In the genomic region with DNA sequence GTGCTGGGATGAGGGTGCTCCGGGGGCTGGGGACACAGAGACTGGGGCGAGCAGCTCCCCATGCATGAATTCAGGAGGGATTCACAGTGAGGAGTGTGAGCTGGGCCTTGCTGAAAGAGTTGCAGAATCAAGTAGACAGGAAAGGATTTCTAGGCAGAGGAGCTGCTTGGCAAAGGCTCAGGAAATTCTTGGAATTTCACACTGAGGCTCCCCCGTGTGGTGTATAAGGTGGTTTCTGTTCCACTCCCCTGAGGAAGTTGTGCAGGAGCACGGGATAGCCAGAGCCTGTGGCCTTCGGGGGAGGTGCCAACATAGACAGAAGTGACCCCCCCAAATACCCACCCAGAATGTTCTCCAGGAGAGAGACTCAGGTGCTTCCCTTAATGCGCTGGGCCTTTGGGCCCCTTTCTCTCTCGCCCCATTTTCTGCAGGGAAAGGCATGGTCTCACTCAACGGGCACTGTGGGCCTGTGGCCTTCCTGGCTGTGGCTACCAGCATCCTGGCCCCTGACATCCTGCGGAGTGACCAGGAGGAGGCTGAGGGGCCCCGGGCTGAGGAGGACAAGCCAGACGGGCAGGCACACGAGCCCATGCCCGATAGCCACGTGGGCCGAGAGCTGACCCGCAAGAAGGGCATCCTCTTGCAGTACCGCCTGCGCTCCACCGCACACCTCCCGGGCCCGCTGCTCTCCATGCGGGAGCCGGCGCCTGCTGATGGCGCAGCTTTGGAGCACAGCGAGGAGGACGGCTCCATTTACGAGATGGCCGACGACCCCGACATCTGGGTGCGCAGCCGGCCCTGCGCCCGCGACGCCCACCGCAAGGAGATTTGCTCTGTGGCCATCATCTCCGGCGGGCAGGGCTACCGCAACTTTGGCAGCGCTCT, we compare ENCODE assay signal across 8 cellular contexts. TPM values are rescaled to one million over a fixed set of nuclear protein-coding genes. Genes with fewer than 3 reads are reported as not detected.
DNase-seq lines count a peak whose midpoint lies in the region; FAIRE-seq and TF ChIP-seq lines count a peak whose summit lies in the region.

No MANE protein-coding gene starts in this region.

- peak; percentile 76 for FAIRE-seq in endothelial cell of umbilical vein (lab: Jason Lieb, UNC)

- H3K9me3 Mint-ChIP-seq in mesothelial cell of epicardium: no peaks in the 10 kb centered on the region
- no peaks in the 10 kb centered on the region for H3K9me3 Mint-ChIP-seq in CD8-positive, alpha-beta memory T cell

- no peaks in the 10 kb centered on the region for H3K27me3 ChIP-seq in endothelial cell of umbilical vein (ENCODE audit: control insufficient read depth in 2 of 2, insufficient read depth in 2 of 2, low read length in 2 of 2)
- no peaks in the 10 kb centered on the region for H3K27me3 ChIP-seq in CD8-positive, alpha-beta memory T cell (ENCODE audit: insufficient read depth, low read length, poor library complexity, severe bottlenecking)

- H4K20me1 ChIP-seq in endothelial cell of umbilical vein (replicated peaks; ENCODE audit: control insufficient read depth, extremely low read depth, insufficient read depth, low read length): no peaks in the 10 kb centered on the region

- POLR2A ChIA-PET in endothelial cell of umbilical vein (lab: Charles Lee): no interaction called here
- POLR2A ChIA-PET in CD8-positive, alpha-beta memory T cell (lab: Charles Lee): no interaction called here

- peaks cover 12% of the 10 kb centered on the region for H3K36me3 Mint-ChIP-seq in mesothelial cell of epicardium
- no peaks in the 10 kb centered on the region for H3K36me3 Mint-ChIP-seq in CD8-positive, alpha-beta memory T cell

- H3K4me3 Mint-ChIP-seq in mesothelial cell of epicardium: no peak overlapping the region
- no peak overlapping the region for H3K4me3 Mint-ChIP-seq in CD8-positive, alpha-beta memory T cell

- H3K27ac ChIP-seq in endothelial cell of umbilical vein (ENCODE audit: insufficient read depth, low read depth, low read length): no peak overlapping the region
- H3K27ac ChIP-seq in CD8-positive, alpha-beta memory T cell (ENCODE audit: low read depth, low read length): no peak overlapping the region

- H3K4me2 ChIP-seq in endothelial cell of umbilical vein (ENCODE audit: insufficient read depth, low read length): no peak overlapping the region

- CTCF ChIA-PET in endothelial cell of umbilical vein (lab: Charles Lee): interaction anchor here (0.6 to 7.3 kb wide), 18 partner anchors 9 to 885 kb away, joined by 3 to 115 read pairs (median 5); no protein-coding TSS in a partner anchor
- CTCF ChIA-PET in CD8-positive, alpha-beta memory T cell (lab: Charles Lee): no interaction called here

- H3K9me1 ChIP-seq in endothelial cell of umbilical vein (replicated peaks; ENCODE audit: control insufficient read depth, extremely low read depth, insufficient read depth, low read length): no peaks in the 10 kb centered on the region

- no peak overlapping the region for H3K4me3 ChIP-seq in endothelial cell of umbilical vein (replicated peaks in 1 of 3; ENCODE audit: insufficient read depth in 1 of 3, low read depth in 1 of 3, low read length in 3 of 3)
- H3K4me3 ChIP-seq in CD8-positive, alpha-beta memory T cell (ENCODE audit: low read length): no peak overlapping the region

- TF ChIP-seq CTCF in endothelial cell of umbilical vein (IDR thresholded peaks at IDR 0.05; ENCODE audit: extremely low read depth in 1 of 2, insufficient read depth in 1 of 2, low read depth in 1 of 2, low read length in 2 of 2) (peak; percentile 25 to 51), mesothelial cell of epicardium (IDR thresholded peaks at IDR 0.05; ENCODE audit: unreplicated experiment) (peak; percentile 27)

- H3K4me1 ChIP-seq in endothelial cell of umbilical vein (ENCODE audit: control insufficient read depth, extremely low read depth, insufficient read depth, low read length): no peaks in the 10 kb centered on the region
- no peaks in the 10 kb centered on the region for H3K4me1 ChIP-seq in CD8-positive, alpha-beta memory T cell (ENCODE audit: insufficient read depth, low read length)

- TF ChIP-seq POLR2A in endothelial cell of umbilical vein (IDR thresholded peaks at IDR 0.05; ENCODE audit: low read depth, low read length): no peak

- H2AFZ ChIP-seq in endothelial cell of umbilical vein (ENCODE audit: low read depth, low read length): no peak overlapping the region

- H3K36me3 ChIP-seq in endothelial cell of umbilical vein (ENCODE audit: control insufficient read depth in 2 of 2, extremely low read depth in 1 of 2, insufficient read depth in 2 of 2, low read length in 2 of 2): no peaks in the 10 kb centered on the region
- no peaks in the 10 kb centered on the region for H3K36me3 ChIP-seq in CD8-positive, alpha-beta memory T cell (ENCODE audit: insufficient read depth, low read length)

- DNase-seq in AG20443 (ENCODE audit: low spot score): peak; percentile 66
- peak; percentile 36 for DNase-seq in NCI-H1694 treated with DMSO at 0.1 percent for 48 hours (lab: John Stamatoyannopoulos, UW)
- DNase-seq in endothelial cell of umbilical vein (ENCODE audit: low read depth, low spot score): peak; percentile 43
- DNase-seq in mesothelial cell of epicardium (ENCODE audit: low spot score in 2 of 2, unreplicated experiment in 2 of 2): peak in 1 of 2 experiments; percentile 54
- DNase-seq in NCI-H1105 treated with DMSO at 0.1 percent for 48 hours (lab: John Stamatoyannopoulos, UW): no peak
- no peak for DNase-seq in activated gamma-delta T cell (lab: John Stamatoyannopoulos, UW)
- no peak for DNase-seq in HuH-7 (ENCODE audit: low spot score)
- DNase-seq in CD8-positive, alpha-beta memory T cell: no peak

- dilution Hi-C loops in endothelial cell of umbilical vein (cut with MboI; ENCODE audit: extremely low pct_ligation_motif_present, low sequenced_read_pairs): no loop called here

- no peaks in the 10 kb centered on the region for H3K27me3 Mint-ChIP-seq in mesothelial cell of epicardium (ENCODE audit: low read depth)
- peaks cover 6 to 37% of the 10 kb centered on the region in 2 donors for H3K27me3 Mint-ChIP-seq in CD8-positive, alpha-beta memory T cell

- no TSS peak for BruUV-seq in endothelial cell of umbilical vein (replicated peaks; lab: Mats Ljungman, UMichigan)

- H3K4me1 Mint-ChIP-seq in mesothelial cell of epicardium: peaks cover 22% of the 10 kb centered on the region
- H3K4me1 Mint-ChIP-seq in CD8-positive, alpha-beta memory T cell: no peaks in the 10 kb centered on the region

- H3K9me3 ChIP-seq in endothelial cell of umbilical vein (replicated peaks; ENCODE audit: control insufficient read depth, insufficient read depth, low read length): no peaks in the 10 kb centered on the region
- no peaks in the 10 kb centered on the region for H3K9me3 ChIP-seq in CD8-positive, alpha-beta memory T cell (ENCODE audit: low read length)

- no peaks in the 10 kb centered on the region for H3K79me2 ChIP-seq in endothelial cell of umbilical vein (ENCODE audit: control insufficient read depth, insufficient read depth, low read length)

- H3K27ac Mint-ChIP-seq in mesothelial cell of epicardium: peak overlapping the region; percentile 84
- H3K27ac Mint-ChIP-seq in CD8-positive, alpha-beta memory T cell: no peak overlapping the region

- intact Hi-C loops in endothelial cell of umbilical vein (cut with micrococcal nuclease): loop anchor here (1.0 kb wide), 2 partner anchors 35 to 885 kb away; no protein-coding TSS in a partner anchor

- H3K9ac ChIP-seq in endothelial cell of umbilical vein (replicated peaks; ENCODE audit: extremely low read depth, insufficient read depth, low read length): no peak overlapping the region

TF ChIP-seq in endothelial cell of umbilical vein, 7 proteins besides CTCF, POLR2A, EP300 and RAD21:
- TF ChIP-seq JUN (IDR thresholded peaks at IDR 0.05; ENCODE audit: borderline replicate concordance, insufficient read depth, insufficient read length, low read depth) (no peak), FOS (IDR thresholded peaks at IDR 0.05; ENCODE audit: borderline replicate concordance, insufficient read depth, low read length) (no peak), POLR2AphosphoS5 (IDR thresholded peaks at IDR 0.05; ENCODE audit: insufficient read depth, low read depth, low read length) (no peak), MAX (IDR thresholded peaks at IDR 0.05; ENCODE audit: insufficient read depth, insufficient read length) (no peak), MYC (IDR thresholded peaks at IDR 0.05; ENCODE audit: low read depth, low read length) (no peak), GATA2 (IDR thresholded peaks at IDR 0.05; ENCODE audit: insufficient read depth, insufficient read length, low read depth, low read length) (no peak), EZH2 (IDR thresholded peaks at IDR 0.05; ENCODE audit: borderline replicate concordance, low read depth, low read length, severe bottlenecking) (no peak)
TF ChIP-seq in endothelial cell of umbilical vein: peak in this region for 0.

RNA-seq across cellular contexts. Expression of gene ACTL8, which starts 58.5 kb away (rescaled TPM):
- not detected in 2 replicates for total RNA-seq in endothelial cell of umbilical vein
- polyA plus RNA-seq in endothelial cell of umbilical vein: not detected in 2 replicates
- not detected in 2 replicates for polyA plus RNA-seq in endothelial cell of umbilical vein (2011; cell fraction: cytosol; rRNA removed)
- not detected in 2 replicates for polyA plus RNA-seq in endothelial cell of umbilical vein (2011; cell fraction: nucleus; rRNA removed)
- polyA plus RNA-seq in endothelial cell of umbilical vein (2012): not detected in 2 replicates
- polyA minus RNA-seq in endothelial cell of umbilical vein: not detected in 2 replicates
- 7.4 TPM for polyA minus RNA-seq in endothelial cell of umbilical vein (2011; cell fraction: cytosol; rRNA and poly(A)+ RNA removed)
- 0.24 TPM in 1 of 2 replicates, not detected in the other for polyA minus RNA-seq in endothelial cell of umbilical vein (2011; cell fraction: nucleus; rRNA and poly(A)+ RNA removed)
- not detected in 3 replicates for total RNA-seq in mesothelial cell of epicardium
- total RNA-seq in CD8-positive, alpha-beta memory T cell: not detected
- polyA plus RNA-seq in CD8-positive, alpha-beta memory T cell: not detected

Comparison
In these comparisons a context has a peak if more than half of its experiments do, and no peak if none do; other contexts are left out.
1. DNase-seq: peak in AG20443 (single experiment), NCI-H1694 treated with DMSO at 0.1 percent for 48 hours (single experiment) and endothelial cell of umbilical vein (single experiment); none in NCI-H1105 treated with DMSO at 0.1 percent for 48 hours (single experiment), activated gamma-delta T cell (single experiment), HuH-7 (single experiment) and CD8-positive, alpha-beta memory T cell (0 of 5).